In genomic region chr1:62841587-62842169, GRCh38 we compare ENCODE assay signal across 8 cellular contexts. TPM values are rescaled to one million over a fixed set of nuclear protein-coding genes. Genes with fewer than 3 reads are reported as not detected.
DNase-seq lines count a peak whose midpoint lies in the region; TF ChIP-seq lines count a peak whose summit lies in the region.

No MANE protein-coding gene starts in this region.

- CTCF ChIA-PET in activated naive CD4-positive, alpha-beta T cell treated with anti-CD3 and anti-CD28 coated beads, Interleukin-2, amount 10 ng/mL, durations not matched to agents 7 days and 5 days (lab: Charles Lee), result interaction anchor here (0.6 to 1.8 kb wide), 7 partner anchors 8 to 1521 kb away, joined by 3 to 9 read pairs (median 4); no protein-coding TSS in a partner anchor

- no peaks in the 10 kb centered on the region for H3K4me1 Mint-ChIP-seq in activated naive CD4-positive, alpha-beta T cell treated with anti-CD3 and anti-CD28 coated beads, Interleukin-2, amount 10 ng/mL, durations not matched to agents 7 days and 5 days
- no peaks in the 10 kb centered on the region for H3K4me1 Mint-ChIP-seq in osteocyte (ENCODE audit: unreplicated experiment)

- peak; percentile 22 for DNase-seq in activated naive CD4-positive, alpha-beta T cell treated with anti-CD3 and anti-CD28 coated beads, Interleukin-2, amount 10 ng/mL, durations not matched to agents 7 days and 5 days
- DNase-seq in activated naive CD4-positive, alpha-beta T cell (lab: John Stamatoyannopoulos, UW), result no peak
- DNase-seq in H4 (ENCODE audit: low spot score) (peak; percentile 60), NCI-H146 (lab: John Stamatoyannopoulos, UW) (peak; percentile 69), SKM-1 treated with dmso at 0.1 percent for 144 hours (lab: John Stamatoyannopoulos, UW; ENCODE audit: unreplicated experiment) (peak; percentile 44), fibroblast of the aortic adventitia (ENCODE audit: low read depth) (peak; percentile 83), osteocyte (ENCODE audit: extremely low spot score, unreplicated experiment) (no peak)
- DNase-seq in activated CD8-positive, alpha-beta memory T cell treated with anti-CD3 and anti-CD28 coated beads, Interleukin-2, amount 50 U/mL, for 48 hours, result no peak

- H3K4me3 ChIP-seq in fibroblast of the aortic adventitia (ENCODE audit: low read depth, low read length), result no peak overlapping the region

- no peaks in the 10 kb centered on the region for H3K36me3 Mint-ChIP-seq in activated naive CD4-positive, alpha-beta T cell treated with anti-CD3 and anti-CD28 coated beads, Interleukin-2, amount 10 ng/mL, durations not matched to agents 7 days and 5 days
- H3K36me3 Mint-ChIP-seq in osteocyte (ENCODE audit: unreplicated experiment), result no peaks in the 10 kb centered on the region

- no peaks in the 10 kb centered on the region for H3K9me3 Mint-ChIP-seq in activated naive CD4-positive, alpha-beta T cell treated with anti-CD3 and anti-CD28 coated beads, Interleukin-2, amount 10 ng/mL, durations not matched to agents 7 days and 5 days
- no peaks in the 10 kb centered on the region for H3K9me3 Mint-ChIP-seq in osteocyte (ENCODE audit: unreplicated experiment)

- peak; percentile 60 for TF ChIP-seq CTCF in fibroblast of the aortic adventitia (IDR thresholded peaks at IDR 0.05; ENCODE audit: insufficient read depth, low read length)
- peak; percentile 76 for TF ChIP-seq CTCF in osteocyte (IDR thresholded peaks at IDR 0.05)

- no peak overlapping the region for H3K4me3 Mint-ChIP-seq in activated naive CD4-positive, alpha-beta T cell treated with anti-CD3 and anti-CD28 coated beads, Interleukin-2, amount 10 ng/mL, durations not matched to agents 7 days and 5 days
- no peak overlapping the region for H3K4me3 Mint-ChIP-seq in osteocyte (ENCODE audit: unreplicated experiment)

- no peak overlapping the region for H3K27ac Mint-ChIP-seq in activated naive CD4-positive, alpha-beta T cell treated with anti-CD3 and anti-CD28 coated beads, Interleukin-2, amount 10 ng/mL, durations not matched to agents 7 days and 5 days
- H3K27ac Mint-ChIP-seq in osteocyte (ENCODE audit: unreplicated experiment), result no peak overlapping the region

- H3K27me3 Mint-ChIP-seq in activated naive CD4-positive, alpha-beta T cell treated with anti-CD3 and anti-CD28 coated beads, Interleukin-2, amount 10 ng/mL, durations not matched to agents 7 days and 5 days, result no peaks in the 10 kb centered on the region
- H3K27me3 Mint-ChIP-seq in osteocyte (ENCODE audit: unreplicated experiment), result no peaks in the 10 kb centered on the region

RNA-seq across cellular contexts. Expression of gene ATG4C, which starts 57.7 kb away (rescaled TPM):
- total RNA-seq in H4 (2014; rRNA removed; shearing (Covaris generic)), result 14.1 and 19.3 TPM in 2 replicates
- 13.5 and 25.3 TPM in 2 replicates for total RNA-seq in fibroblast of the aortic adventitia (ENCODE audit: low replicate concordance)
- 6.6 and 10.5 TPM in 2 replicates for total RNA-seq in osteocyte

Comparison
In these comparisons a context has a peak if more than half of its experiments do, and no peak if none do; other contexts are left out.
1. DNase-seq: peak in activated naive CD4-positive, alpha-beta T cell treated with anti-CD3 and anti-CD28 coated beads, Interleukin-2, amount 10 ng/mL, durations not matched to agents 7 days and 5 days (single experiment), H4 (single experiment), NCI-H146 (single experiment), SKM-1 treated with dmso at 0.1 percent for 144 hours (single experiment) and fibroblast of the aortic adventitia (single experiment); none in activated naive CD4-positive, alpha-beta T cell (0 of 4), osteocyte (single experiment) and activated CD8-positive, alpha-beta memory T cell treated with anti-CD3 and anti-CD28 coated beads, Interleukin-2, amount 50 U/mL, for 48 hours (single experiment).